Comparison of ENCODE assay signal across 18 cellular contexts in genomic region chr3:102374863-102375637, GRCh38. TPM values are rescaled to one million over a fixed set of nuclear protein-coding genes. Genes with fewer than 3 reads are reported as not detected.
DNase-seq lines count a peak whose midpoint lies in the region; ATAC-seq and TF ChIP-seq lines count a peak whose summit lies in the region.
"Had no signal": no experiment of that assay in that cellular context is flagged by ENCODE, and none has a peak within 500 bp of the region (broad histone marks: within the 10 kb centered on the region; RNA-seq: fewer than 3 reads in every experiment).

No MANE protein-coding gene starts in this region.

- 0 out of 2 replicates have a peak overlapping the region, but pooled peaks have one; percentile 59 for H2AFZ ChIP-seq in SK-N-SH (ENCODE audit: low read depth)
- H2AFZ ChIP-seq: GM23248, PC-9 had no signal

- 89% methylated on average over 2 of the region's 2 CpGs for WGBS in SK-N-SH (ENCODE audit: low lambda C conversion rate)

- H3K36me3 ChIP-seq in SK-N-SH (replicated peaks in 1 of 2; ENCODE audit: control insufficient read depth in 1 of 2, insufficient read depth in 2 of 2, low read length in 1 of 2) (no peaks in the 10 kb centered on the region), A673 (ENCODE audit: insufficient read depth, low read length, poor library complexity, severe bottlenecking) (no peaks in the 10 kb centered on the region), tibial artery (no peaks in the 10 kb centered on the region)

- H3K9me2 ChIP-seq in SK-N-SH: no peaks in the 10 kb centered on the region; the same call in 1 of the 2 replicates

- intact Hi-C loops in A673 (cut with micrococcal nuclease; ENCODE audit: unreplicated experiment) (no loop called here), tibial artery (cut with DNase I; ENCODE audit: low total_unique reads) (no loop called here)

- H3K9me3 ChIP-seq in SK-N-SH (no peaks in the 10 kb centered on the region), A673 (ENCODE audit: low read depth, low read length, poor library complexity, severe bottlenecking) (no peaks in the 10 kb centered on the region), tibial artery (no peaks in the 10 kb centered on the region)

- no peak overlapping the region for H3K4me3 Mint-ChIP-seq in activated CD8-positive, alpha-beta T cell treated with anti-CD3 and anti-CD28 coated beads, Interleukin-2, amount 10 ng/mL, durations not matched to agents 7 days and 5 days

- H3K4me1 Mint-ChIP-seq in activated CD8-positive, alpha-beta T cell treated with anti-CD3 and anti-CD28 coated beads, Interleukin-2, amount 10 ng/mL, durations not matched to agents 7 days and 5 days (ENCODE audit: low read depth): no peaks in the 10 kb centered on the region

- H3F3A ChIP-seq in SK-N-SH (replicated peaks; ENCODE audit: insufficient read depth): no peaks in the 10 kb centered on the region

- no peak for TF ChIP-seq CTCF in SK-N-SH (IDR thresholded peaks at IDR 0.05)
- TF ChIP-seq CTCF in A673 (conservative IDR thresholded peaks at IDR 0.05; ENCODE audit: low read depth, low read length): no peak
- no peak for TF ChIP-seq CTCF in NB4 (IDR thresholded peaks at IDR 0.05; ENCODE audit: low read depth, low read length)
- no peak for TF ChIP-seq CTCF in tibial artery (IDR thresholded peaks at IDR 0.05)

- H3K4me1 ChIP-seq in SK-N-SH (ENCODE audit: control insufficient read depth in 1 of 2, insufficient read depth in 2 of 2, low read depth in 1 of 2, low read length in 1 of 2) (no peaks in the 10 kb centered on the region), A673 (ENCODE audit: insufficient read depth, low read length, poor library complexity, severe bottlenecking) (no peaks in the 10 kb centered on the region), tibial artery (no peaks in the 10 kb centered on the region)

- H3K27ac Mint-ChIP-seq in activated CD8-positive, alpha-beta T cell treated with anti-CD3 and anti-CD28 coated beads, Interleukin-2, amount 10 ng/mL, durations not matched to agents 7 days and 5 days: no peak overlapping the region

- TF ChIP-seq POLR2A in NB4 (IDR thresholded peaks at IDR 0.05; ENCODE audit: extremely low read depth, insufficient read length): no peak

- H3K27ac ChIP-seq in SK-N-SH (ENCODE audit: low read depth in 2 of 2, low read length in 1 of 2): no peak overlapping the region
- no peak overlapping the region for H3K27ac ChIP-seq in A673 (ENCODE audit: low read depth, low read length, poor library complexity, severe bottlenecking)
- no peak overlapping the region for H3K27ac ChIP-seq in tibial artery
- H3K27ac ChIP-seq: GM23248, PC-9 had no signal

- H3K27me3 ChIP-seq in SK-N-SH (ENCODE audit: insufficient read depth): no peaks in the 10 kb centered on the region
- no peaks in the 10 kb centered on the region for H3K27me3 ChIP-seq in A673 (replicated peaks; ENCODE audit: insufficient read depth, low read depth, low read length, poor library complexity)
- no peaks in the 10 kb centered on the region for H3K27me3 ChIP-seq in tibial artery

- POLR2A ChIA-PET in SK-N-SH (lab: Yijun Ruan, JAX): no interaction called here
- POLR2A ChIA-PET in A673 (lab: Charles Lee; ENCODE audit: low non-redundant PET): no interaction called here
- POLR2A ChIA-PET in activated CD8-positive, alpha-beta T cell treated with anti-CD3 and anti-CD28 coated beads, Interleukin-2, amount 10 ng/mL, durations not matched to agents 7 days and 5 days (lab: Charles Lee): interaction anchor here (0.6 to 1.2 kb wide), 2 partner anchors 21 to 284 kb away, joined by 3 read pairs; no protein-coding TSS in a partner anchor

- CTCF ChIA-PET in SK-N-SH (lab: Yijun Ruan, JAX) (interaction anchor here (1.1 kb wide), 1 partner anchor 132 kb away, joined by 3 read pairs; no protein-coding TSS in a partner anchor), A673 (lab: Charles Lee) (no interaction called here)
- CTCF ChIA-PET in activated CD8-positive, alpha-beta T cell treated with anti-CD3 and anti-CD28 coated beads, Interleukin-2, amount 10 ng/mL, durations not matched to agents 7 days and 5 days (lab: Charles Lee): no interaction called here

- no peaks in the 10 kb centered on the region for H3K9me3 Mint-ChIP-seq in activated CD8-positive, alpha-beta T cell treated with anti-CD3 and anti-CD28 coated beads, Interleukin-2, amount 10 ng/mL, durations not matched to agents 7 days and 5 days (ENCODE audit: insufficient read depth)

- TF ChIP-seq EP300 in SK-N-SH (IDR thresholded peaks at IDR 0.05; ENCODE audit: borderline replicate concordance in 1 of 2, low read depth in 1 of 2, low read length in 1 of 2): no peak

- DNase-seq in SK-N-SH (no peak), A673 (ENCODE audit: low spot score) (peak; percentile 7), NB4 (ENCODE audit: low read depth) (peak; percentile 12), tibial artery (no peak)
- DNase-seq in activated CD8-positive, alpha-beta T cell treated with anti-CD3 and anti-CD28 coated beads, Interleukin-2, amount 10 ng/mL, durations not matched to agents 7 days and 5 days: no peak
- DNase-seq: C1 segment of cervical spinal cord, DMS79 treated with DMSO at 0.1 percent for 48 hours, GM23248, NCI-H1092 treated with DMSO at 0.1 percent for 48 hours, NCI-H2081 treated with DMSO at 0.1 percent for 48 hours, NCI-H226, NCI-H524 treated with DMSO at 0.1 percent for 48 hours, PC-9 had no signal

- TF ChIP-seq RAD21 in SK-N-SH (IDR thresholded peaks at IDR 0.05; ENCODE audit: low read length): no peak

- H3K36me3 Mint-ChIP-seq in activated CD8-positive, alpha-beta T cell treated with anti-CD3 and anti-CD28 coated beads, Interleukin-2, amount 10 ng/mL, durations not matched to agents 7 days and 5 days (ENCODE audit: low read depth): no peaks in the 10 kb centered on the region

- ATAC-seq in SK-N-SH treated with all-trans-retinoic acid at 6 μM for 48 hours (no peak), GM18520 (IDR thresholded peaks at IDR 0.05; ENCODE audit: unreplicated experiment) (no peak), HG02870 (IDR thresholded peaks at IDR 0.05; ENCODE audit: unreplicated experiment) (no peak)
- ATAC-seq in activated CD8-positive, alpha-beta T cell treated with anti-CD3 and anti-CD28 coated beads, Interleukin-2, amount 10 ng/mL, durations not matched to agents 7 days and 5 days: peak; percentile 39
- ATAC-seq: K562 had no signal

- no peak overlapping the region for H3K4me3 ChIP-seq in SK-N-SH (ENCODE audit: low read depth in 2 of 2, low read length in 1 of 2)
- H3K4me3 ChIP-seq in A673 (ENCODE audit: low read depth, low read length, poor library complexity, severe bottlenecking): no peak overlapping the region
- H3K4me3 ChIP-seq in NB4 (ENCODE audit: low read depth, low read length): no peak overlapping the region
- no peak overlapping the region for H3K4me3 ChIP-seq in tibial artery
- H3K4me3 ChIP-seq: GM23248, K562, PC-9 had no signal

- H3K4me2 ChIP-seq in SK-N-SH: no peak overlapping the region
- H3K4me2 ChIP-seq: PC-9 had no signal

- H4K20me1 ChIP-seq in SK-N-SH (ENCODE audit: insufficient read depth): no peaks in the 10 kb centered on the region

- no peaks in the 10 kb centered on the region for H3K79me2 ChIP-seq in SK-N-SH (ENCODE audit: insufficient read depth)

- no peak overlapping the region for H3K9ac ChIP-seq in SK-N-SH
- H3K9ac ChIP-seq: GM23248 had no signal

- no peaks in the 10 kb centered on the region for H3K27me3 Mint-ChIP-seq in activated CD8-positive, alpha-beta T cell treated with anti-CD3 and anti-CD28 coated beads, Interleukin-2, amount 10 ng/mL, durations not matched to agents 7 days and 5 days (ENCODE audit: low read depth)

- no TSS peak for BruUV-seq in A673 (replicated peaks; lab: Mats Ljungman, UMichigan)

TF ChIP-seq in SK-N-SH, 30 proteins besides CTCF, POLR2A, EP300 and RAD21 (continues in another document):
- TF ChIP-seq JUND (IDR thresholded peaks at IDR 0.05) (no peak), FOXJ3 (CRISPR knock-in tag; IDR thresholded peaks at IDR 0.05) (no peak), TAF1 (IDR thresholded peaks at IDR 0.05; ENCODE audit: borderline replicate concordance, low read depth, low read length) (no peak), NFIC (IDR thresholded peaks at IDR 0.05; ENCODE audit: borderline replicate concordance) (no peak), YY1 (IDR thresholded peaks at IDR 0.05; ENCODE audit: low read depth) (no peak), ELF1 (IDR thresholded peaks at IDR 0.05) (no peak), RCOR1 (IDR thresholded peaks at IDR 0.05; ENCODE audit: low read length) (no peak), FOSL2 (IDR thresholded peaks at IDR 0.05; ENCODE audit: borderline replicate concordance, low read depth) (no peak), SIN3A (IDR thresholded peaks at IDR 0.05; ENCODE audit: borderline replicate concordance, low read depth, low read length) (no peak)

TF ChIP-seq in SK-N-SH treated with all-trans-retinoic acid at 6 μM for 48 hours, 23 proteins besides CTCF, POLR2A, EP300 and RAD21 (continues in another document):
- TF ChIP-seq, protein P1, sequence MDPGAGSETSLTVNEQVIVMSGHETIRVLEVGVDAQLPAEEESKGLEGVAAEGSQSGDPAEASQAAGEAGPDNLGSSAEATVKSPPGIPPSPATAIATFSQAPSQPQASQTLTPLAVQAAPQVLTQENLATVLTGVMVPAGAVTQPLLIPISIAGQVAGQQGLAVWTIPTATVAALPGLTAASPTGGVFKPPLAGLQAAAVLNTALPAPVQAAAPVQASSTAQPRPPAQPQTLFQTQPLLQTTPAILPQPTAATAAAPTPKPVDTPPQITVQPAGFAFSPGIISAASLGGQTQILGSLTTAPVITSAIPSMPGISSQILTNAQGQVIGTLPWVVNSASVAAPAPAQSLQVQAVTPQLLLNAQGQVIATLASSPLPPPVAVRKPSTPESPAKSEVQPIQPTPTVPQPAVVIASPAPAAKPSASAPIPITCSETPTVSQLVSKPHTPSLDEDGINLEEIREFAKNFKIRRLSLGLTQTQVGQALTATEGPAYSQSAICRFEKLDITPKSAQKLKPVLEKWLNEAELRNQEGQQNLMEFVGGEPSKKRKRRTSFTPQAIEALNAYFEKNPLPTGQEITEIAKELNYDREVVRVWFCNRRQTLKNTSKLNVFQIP (CRISPR knock-in tag; IDR thresholded peaks at IDR 0.05; ENCODE audit: borderline replicate concordance, low read depth): no peak
- TF ChIP-seq SNAI2 (CRISPR knock-in tag; IDR thresholded peaks at IDR 0.05): no peak

RNA-seq across cellular contexts. Expression of gene ZPLD1, which starts 59.8 kb away (rescaled TPM):
- not detected in 2 replicates for polyA plus RNA-seq in SK-N-SH (2012; rRNA removed)
- 0.01 TPM in 1 of 2 replicates, not detected in the other for polyA plus RNA-seq in SK-N-SH (2012; cell fraction: cytosol; rRNA removed)
- not detected in 2 replicates for polyA plus RNA-seq in SK-N-SH (2012; cell fraction: nucleus; rRNA removed)
- total RNA-seq in A673 (2021): 0.17 TPM in 1 of 2 replicates, not detected in the other
- not detected for total RNA-seq in activated CD8-positive, alpha-beta T cell treated with anti-CD3 and anti-CD28 coated beads, Interleukin-2, amount 10 ng/mL, durations not matched to agents 7 days and 5 days
- total RNA-seq: G401, K562, PC-9 had no signal
- polyA plus RNA-seq: GM23248 had no signal

Comparison
In these comparisons a context has a peak if more than half of its experiments do, and no peak if none do; other contexts are left out.
1. DNase-seq: peak in A673 (single experiment) and NB4 (single experiment); none in SK-N-SH (single experiment), activated CD8-positive, alpha-beta T cell treated with anti-CD3 and anti-CD28 coated beads, Interleukin-2, amount 10 ng/mL, durations not matched to agents 7 days and 5 days (single experiment) and tibial artery (0 of 2).